9 cellular contexts compared by ENCODE assay signal in genomic region chr16:89478576-89479221, GRCh38. TPM values are rescaled to one million over a fixed set of nuclear protein-coding genes. Genes with fewer than 3 reads are reported as not detected.
DNase-seq lines count a peak whose midpoint lies in the region; ATAC-seq and TF ChIP-seq lines count a peak whose summit lies in the region.
"Had no signal": no experiment of that assay in that cellular context is flagged by ENCODE, and none has a peak within 500 bp of the region (broad histone marks: within the 10 kb centered on the region; RNA-seq: fewer than 3 reads in every experiment).

No MANE protein-coding gene starts in this region.

- H3K4me3 ChIP-seq in foreskin fibroblast (ENCODE audit: low read depth in 1 of 2, low read length in 2 of 2) (no peak overlapping the region), stomach (no peak overlapping the region), H7 (ENCODE audit: insufficient read depth, low read depth, low read length) (no peak overlapping the region)
- H3K4me3 ChIP-seq: prostate gland had no signal

- H3K36me3 Mint-ChIP-seq in activated CD4-positive, alpha-beta T cell treated with anti-CD3 and anti-CD28 coated beads, Interleukin-2, amount 10 ng/mL, durations not matched to agents 24 days and 14 days (ENCODE audit: low read depth): peaks cover 36% of the 10 kb centered on the region
- peaks cover 35% of the 10 kb centered on the region for H3K36me3 Mint-ChIP-seq in activated B cell treated with CpG ODN at 0.5 μM for 24 hours (ENCODE audit: low read depth)
- H3K36me3 Mint-ChIP-seq in stimulated activated naive CD8-positive, alpha-beta T cell treated with anti-CD3 and anti-CD28 coated beads, Interleukin-15, Interleukin-2, amounts not matched to agents 100 ng/mL and 50 ng/mL, for 24 hours (ENCODE audit: low read depth): peaks cover 41% of the 10 kb centered on the region

- no peak for TF ChIP-seq POLR2A in stomach (IDR thresholded peaks at IDR 0.05)

- ATAC-seq in activated B cell treated with CpG ODN at 0.5 μM for 24 hours (ENCODE audit: low read depth): no peak
- no peak for ATAC-seq in HG03432 (IDR thresholded peaks at IDR 0.05; ENCODE audit: unreplicated experiment)

- peak overlapping the region; percentile 55 for H3K27ac Mint-ChIP-seq in activated CD4-positive, alpha-beta T cell treated with anti-CD3 and anti-CD28 coated beads, Interleukin-2, amount 10 ng/mL, durations not matched to agents 24 days and 14 days
- H3K27ac Mint-ChIP-seq in activated B cell treated with CpG ODN at 0.5 μM for 24 hours: no peak overlapping the region
- H3K27ac Mint-ChIP-seq in stimulated activated naive CD8-positive, alpha-beta T cell treated with anti-CD3 and anti-CD28 coated beads, Interleukin-15, Interleukin-2, amounts not matched to agents 100 ng/mL and 50 ng/mL, for 24 hours: peak overlapping the region; percentile 74

- POLR2A ChIA-PET in activated B cell treated with CpG ODN at 0.5 μM for 24 hours (lab: Charles Lee): interaction anchor here (4.2 kb wide), 1 partner anchor 10 kb away, joined by 62 read pairs; no protein-coding TSS in a partner anchor

- TF ChIP-seq CTCF in activated B cell treated with CpG ODN at 0.5 μM for 24 hours (IDR thresholded peaks at IDR 0.05) (no peak), foreskin fibroblast (IDR thresholded peaks at IDR 0.05; ENCODE audit: low read depth, low read length) (no peak), stomach (IDR thresholded peaks at IDR 0.05) (no peak)

- 75 to 92% (median 86%) methylated on average over 14 of the region's 14 CpGs for WGBS in stomach, 5 donors

- DNase-seq in activated CD4-positive, alpha-beta T cell treated with anti-CD3 and anti-CD28 coated beads, Interleukin-2, amount 10 ng/mL, durations not matched to agents 24 days and 14 days: no peak
- DNase-seq in activated CD4-positive, alpha-beta T cell treated with anti-CD3 and anti-CD28 coated beads, Interleukin-2, amount 50 U/mL, for 48 hours: no peak
- DNase-seq in activated B cell treated with CpG ODN at 0.5 μM for 24 hours: no peak
- DNase-seq in foreskin fibroblast: peak; percentile 50 to 70
- DNase-seq in stomach: no peak
- DNase-seq in H7: no peak

- peaks cover 69 to 100% (median 85%) of the 10 kb centered on the region in 4 donors for H3K4me1 ChIP-seq in stomach

- H3K27me3 Mint-ChIP-seq in activated CD4-positive, alpha-beta T cell treated with anti-CD3 and anti-CD28 coated beads, Interleukin-2, amount 10 ng/mL, durations not matched to agents 24 days and 14 days: no peaks in the 10 kb centered on the region
- H3K27me3 Mint-ChIP-seq in activated B cell treated with CpG ODN at 0.5 μM for 24 hours: no peaks in the 10 kb centered on the region
- H3K27me3 Mint-ChIP-seq in stimulated activated naive CD8-positive, alpha-beta T cell treated with anti-CD3 and anti-CD28 coated beads, Interleukin-15, Interleukin-2, amounts not matched to agents 100 ng/mL and 50 ng/mL, for 24 hours: no peaks in the 10 kb centered on the region

- H3K9me3 ChIP-seq in stomach: no peaks in the 10 kb centered on the region
- H3K9me3 ChIP-seq: prostate gland had no signal

- no peak for TF ChIP-seq EP300 in stomach (IDR thresholded peaks at IDR 0.05)

- CTCF ChIA-PET in activated B cell treated with CpG ODN at 0.5 μM for 24 hours (lab: Charles Lee): no interaction called here

- H3K36me3 ChIP-seq in stomach (no peaks in the 10 kb centered on the region), H7 (replicated peaks; ENCODE audit: control insufficient read depth, insufficient read depth, low read length) (no peaks in the 10 kb centered on the region; the same call in 1 of the 2 replicates)
- H3K36me3 ChIP-seq: prostate gland had no signal

- intact Hi-C loops in activated CD4-positive, alpha-beta T cell treated with anti-CD3 and anti-CD28 coated beads, Interleukin-2, amount 10 ng/mL, durations not matched to agents 24 days and 14 days (cut with micrococcal nuclease): no loop called here
- intact Hi-C loops in activated B cell treated with CpG ODN at 0.5 μM for 24 hours (cut with micrococcal nuclease): no loop called here
- intact Hi-C loops in stomach (cut with DNase I; ENCODE audit: low total_unique reads): no loop called here

- H3K27me3 ChIP-seq in stomach (no peaks in the 10 kb centered on the region), H7 (ENCODE audit: control insufficient read depth, insufficient read depth, low read length) (no peaks in the 10 kb centered on the region)

- peak overlapping the region; percentile 56 for H3K4me3 Mint-ChIP-seq in activated CD4-positive, alpha-beta T cell treated with anti-CD3 and anti-CD28 coated beads, Interleukin-2, amount 10 ng/mL, durations not matched to agents 24 days and 14 days
- peak overlapping the region; percentile 50 for H3K4me3 Mint-ChIP-seq in activated B cell treated with CpG ODN at 0.5 μM for 24 hours
- H3K4me3 Mint-ChIP-seq in stimulated activated naive CD8-positive, alpha-beta T cell treated with anti-CD3 and anti-CD28 coated beads, Interleukin-15, Interleukin-2, amounts not matched to agents 100 ng/mL and 50 ng/mL, for 24 hours: peak overlapping the region; percentile 51

- peaks cover 3% of the 10 kb centered on the region for H3K9me3 Mint-ChIP-seq in activated CD4-positive, alpha-beta T cell treated with anti-CD3 and anti-CD28 coated beads, Interleukin-2, amount 10 ng/mL, durations not matched to agents 24 days and 14 days
- no peaks in the 10 kb centered on the region for H3K9me3 Mint-ChIP-seq in activated B cell treated with CpG ODN at 0.5 μM for 24 hours
- no peaks in the 10 kb centered on the region for H3K9me3 Mint-ChIP-seq in stimulated activated naive CD8-positive, alpha-beta T cell treated with anti-CD3 and anti-CD28 coated beads, Interleukin-15, Interleukin-2, amounts not matched to agents 100 ng/mL and 50 ng/mL, for 24 hours

- H3K4me1 Mint-ChIP-seq in activated CD4-positive, alpha-beta T cell treated with anti-CD3 and anti-CD28 coated beads, Interleukin-2, amount 10 ng/mL, durations not matched to agents 24 days and 14 days: peaks cover 69% of the 10 kb centered on the region
- peaks cover 85% of the 10 kb centered on the region for H3K4me1 Mint-ChIP-seq in activated B cell treated with CpG ODN at 0.5 μM for 24 hours
- peaks cover 96% of the 10 kb centered on the region for H3K4me1 Mint-ChIP-seq in stimulated activated naive CD8-positive, alpha-beta T cell treated with anti-CD3 and anti-CD28 coated beads, Interleukin-15, Interleukin-2, amounts not matched to agents 100 ng/mL and 50 ng/mL, for 24 hours (ENCODE audit: low read depth)

- no peak overlapping the region for H3K27ac ChIP-seq in stomach
- H3K27ac ChIP-seq: prostate gland had no signal

RNA-seq across cellular contexts. Expression of gene ANKRD11, which starts 11.7 kb away (rescaled TPM):
- total RNA-seq in activated CD4-positive, alpha-beta T cell treated with anti-CD3 and anti-CD28 coated beads, Interleukin-2, amount 10 ng/mL, durations not matched to agents 24 days and 14 days: 152 TPM in 2 replicates
- total RNA-seq in activated B cell treated with CpG ODN at 0.5 μM for 24 hours (216 and 243 TPM in 2 replicates), stomach (100 to 1,000 TPM in 4 of 5 donors, 10 to 100 TPM in 1; 60.2 to 350 (median 136) TPM)
- polyA plus RNA-seq in stomach: 10 to 100 TPM; 25.4 to 39.0 (median 38.8) TPM
- total RNA-seq in H7 (2014; rRNA removed; shearing (Covaris generic)): 54.4 and 77.3 TPM in 2 replicates

RNA-seq across cellular contexts. Expression of gene SPG7, which starts 29.5 kb away (rescaled TPM):
- 109 and 110 TPM in 2 replicates for total RNA-seq in activated CD4-positive, alpha-beta T cell treated with anti-CD3 and anti-CD28 coated beads, Interleukin-2, amount 10 ng/mL, durations not matched to agents 24 days and 14 days
- total RNA-seq in activated B cell treated with CpG ODN at 0.5 μM for 24 hours (84.7 and 102 TPM in 2 replicates), stomach (100 to 1,000 TPM; 150 to 363 (median 174) TPM)
- polyA plus RNA-seq in stomach: 10 to 100 TPM; 30.0 to 77.2 (median 32.2) TPM
- 120 and 161 TPM in 2 replicates for total RNA-seq in H7 (2014; rRNA removed; shearing (Covaris generic))

Comparison
In these comparisons a context has a peak if more than half of its experiments do, and no peak if none do; other contexts are left out.
1. DNase-seq: peak in foreskin fibroblast (2 of 2); none in activated CD4-positive, alpha-beta T cell treated with anti-CD3 and anti-CD28 coated beads, Interleukin-2, amount 10 ng/mL, durations not matched to agents 24 days and 14 days (single experiment), activated CD4-positive, alpha-beta T cell treated with anti-CD3 and anti-CD28 coated beads, Interleukin-2, amount 50 U/mL, for 48 hours (0 of 2), activated B cell treated with CpG ODN at 0.5 μM for 24 hours (single experiment), stomach (single experiment) and H7 (single experiment).
2. Peak in every context shown above with its lines, with median percentiles within 50 percentile points of each other: H3K4me3 Mint-ChIP-seq.